In the genomic region with DNA sequence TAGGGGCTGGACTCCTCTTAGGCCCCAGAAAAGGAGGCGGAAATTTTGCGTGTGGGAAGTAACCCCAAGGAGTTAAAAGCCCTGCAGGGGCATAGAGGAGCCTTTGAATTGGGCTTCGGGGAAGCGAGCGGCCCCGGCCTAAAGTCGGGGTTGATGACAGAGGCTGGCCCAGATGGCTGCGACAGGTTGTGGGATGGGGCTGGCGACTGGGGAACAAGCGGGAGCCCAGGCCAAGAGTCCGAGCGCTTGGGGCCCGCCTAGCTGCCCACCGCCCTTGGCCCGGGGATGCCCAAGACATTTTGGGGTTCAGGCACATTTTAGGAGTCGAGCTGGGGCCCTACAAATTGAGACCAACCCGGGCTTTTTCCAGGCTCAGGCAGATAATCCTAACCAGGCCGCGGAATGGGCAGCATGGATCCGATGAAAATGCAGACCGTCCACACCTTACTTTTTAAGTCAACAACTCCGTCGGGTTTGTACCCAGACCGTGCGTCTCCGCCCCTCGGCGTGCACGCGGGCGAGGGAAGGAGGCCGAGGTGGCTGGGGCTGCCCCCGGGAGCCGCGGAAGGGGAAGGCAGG, we compare ENCODE assay signal across 6 cellular contexts.
DNase-seq lines count a peak whose midpoint lies in the region; ATAC-seq lines count a peak whose summit lies in the region.

No MANE protein-coding gene starts in this region.

- no peaks in the 10 kb centered on the region for H3K9me3 ChIP-seq in subcutaneous abdominal adipose tissue (ENCODE audit: control insufficient read depth in 5 of 5, low read length in 5 of 5)

- peaks cover 3 to 47% (median 42%) of the 10 kb centered on the region in 5 donors for H3K4me1 ChIP-seq in subcutaneous abdominal adipose tissue (ENCODE audit: control insufficient read depth in 5 of 5, insufficient read depth in 5 of 5, low read length in 5 of 5)

- H3K9ac ChIP-seq in subcutaneous abdominal adipose tissue (ENCODE audit: low read length in 5 of 5): peak overlapping the region; percentile 38 to 78 (median 73)

- DNase-seq in NCI-H2029 treated with DMSO at 0.1 percent for 48 hours (lab: John Stamatoyannopoulos, UW) (peak; percentile 20), NCI-H2029 (lab: John Stamatoyannopoulos, UW) (no peak), globus pallidus (ENCODE audit: low spot score) (peak; percentile 65), NCI-H1105 treated with DMSO at 0.1 percent for 48 hours (lab: John Stamatoyannopoulos, UW) (no peak)

- peak overlapping the region; percentile 41 for H3K27ac ChIP-seq in subcutaneous abdominal adipose tissue (ENCODE audit: low read depth, low read length)

- no peak for ATAC-seq in GM19324 (IDR thresholded peaks at IDR 0.05; ENCODE audit: low FRiP score, unreplicated experiment)

- H3K4me3 ChIP-seq in subcutaneous abdominal adipose tissue (ENCODE audit: low read depth in 1 of 5, low read length in 5 of 5): peak overlapping the region; percentile 68 to 84 (median 74)

- H3K36me3 ChIP-seq in subcutaneous abdominal adipose tissue (ENCODE audit: control insufficient read depth in 5 of 5, insufficient read depth in 5 of 5, low read length in 5 of 5): no peaks in the 10 kb centered on the region

- peaks cover 0 to 5% (median 0%) of the 10 kb centered on the region in 5 donors for H3K27me3 ChIP-seq in subcutaneous abdominal adipose tissue (ENCODE audit: control insufficient read depth in 5 of 5, insufficient read depth in 4 of 5, low read length in 5 of 5)

Comparison
In these comparisons a context has a peak if more than half of its experiments do, and no peak if none do; other contexts are left out.
1. DNase-seq: peak in NCI-H2029 treated with DMSO at 0.1 percent for 48 hours (single experiment) and globus pallidus (single experiment); none in NCI-H2029 (single experiment) and NCI-H1105 treated with DMSO at 0.1 percent for 48 hours (single experiment).